Comparison of ENCODE assay signal across 26 cellular contexts in genomic region chr7:111413796-111414195, GRCh38.
DNase-seq lines count a peak whose midpoint lies in the region; ATAC-seq and TF ChIP-seq lines count a peak whose summit lies in the region.
"Had no signal": no experiment of that assay in that cellular context is flagged by ENCODE, and none has a peak within 500 bp of the region (broad histone marks: within the 10 kb centered on the region; RNA-seq: fewer than 3 reads in every experiment).

No MANE protein-coding gene starts in this region.

- peak overlapping the region in 3 of 5 experiments; percentile 31 to 83 (median 48) for H3K27ac Mint-ChIP-seq in brain
- no peak overlapping the region for H3K27ac Mint-ChIP-seq in activated naive CD4-positive, alpha-beta T cell treated with anti-CD3 and anti-CD28 coated beads for 36 hours
- H3K27ac Mint-ChIP-seq in CD4-positive, alpha-beta memory T cell: no peak overlapping the region
- no peak overlapping the region for H3K27ac Mint-ChIP-seq in activated T-cell treated with anti-CD3 and anti-CD28 coated beads, Interleukin-2, amount 50 U/mL, for 72 hours
- H3K27ac Mint-ChIP-seq: activated naive CD8-positive, alpha-beta T cell; mesothelial cell of epicardium; natural killer cell treated with Interleukin-12 subunit alpha and Interleukin-12 subunit beta and Interleukin-15 and Interleukin-18, amount 100 ng/mL, for 72 hours; progenitor cell of endocrine pancreas; stimulated activated naive CD8-positive, alpha-beta T cell treated with anti-CD3 and anti-CD28 coated beads, Interleukin-15, amount 100 ng/mL, for 72 hours; T-helper 17 cell had no signal

- WGBS in HUES64: 29% methylated on average over 3 of the region's 3 CpGs

- intact Hi-C loops in activated naive CD4-positive, alpha-beta T cell treated with anti-CD3 and anti-CD28 coated beads for 36 hours (cut with micrococcal nuclease): no loop called here
- intact Hi-C loops in CD4-positive, alpha-beta memory T cell (cut with micrococcal nuclease): no loop called here

- peaks cover 41% of the 10 kb centered on the region for H3K4me1 ChIP-seq in HUES64 (ENCODE audit: insufficient read depth, low read length)
- H3K4me1 ChIP-seq in iPS-18a (ENCODE audit: control insufficient read depth, low read depth, low read length): peaks cover 32% of the 10 kb centered on the region
- H3K4me1 ChIP-seq in CD4-positive, alpha-beta memory T cell (ENCODE audit: insufficient read depth, low read length): no peaks in the 10 kb centered on the region
- H3K4me1 ChIP-seq: body of pancreas, transverse colon had no signal

- CTCF ChIA-PET in activated naive CD4-positive, alpha-beta T cell treated with anti-CD3 and anti-CD28 coated beads for 36 hours (lab: Charles Lee): interaction anchor here (1.2 kb wide), 1 partner anchor 40 kb away, joined by 3 read pairs; no protein-coding TSS in a partner anchor
- CTCF ChIA-PET in CD4-positive, alpha-beta memory T cell (lab: Charles Lee; ENCODE audit: partially characterized antibody): no interaction called here

- H3K9ac ChIP-seq in HUES64 (ENCODE audit: low read depth, low read length): no peak overlapping the region
- H3K9ac ChIP-seq in iPS-18a (ENCODE audit: low read length): peak overlapping the region; percentile 29

- no peaks in the 10 kb centered on the region for H3K27me3 Mint-ChIP-seq in brain
- no peaks in the 10 kb centered on the region for H3K27me3 Mint-ChIP-seq in activated naive CD4-positive, alpha-beta T cell treated with anti-CD3 and anti-CD28 coated beads for 36 hours (ENCODE audit: low read depth)
- no peaks in the 10 kb centered on the region for H3K27me3 Mint-ChIP-seq in CD4-positive, alpha-beta memory T cell
- no peaks in the 10 kb centered on the region for H3K27me3 Mint-ChIP-seq in activated T-cell treated with anti-CD3 and anti-CD28 coated beads, Interleukin-2, amount 50 U/mL, for 72 hours (ENCODE audit: low read depth)
- H3K27me3 Mint-ChIP-seq: activated naive CD8-positive, alpha-beta T cell; CD4-positive, CD25-positive, alpha-beta regulatory T cell; natural killer cell treated with Interleukin-12 subunit alpha and Interleukin-12 subunit beta and Interleukin-15 and Interleukin-18, amount 100 ng/mL, for 72 hours; progenitor cell of endocrine pancreas; stimulated activated naive CD8-positive, alpha-beta T cell treated with anti-CD3 and anti-CD28 coated beads, Interleukin-15, amount 100 ng/mL, for 72 hours; T-helper 17 cell had no signal

- H3K9me3 Mint-ChIP-seq in brain: no peaks in the 10 kb centered on the region
- no peaks in the 10 kb centered on the region for H3K9me3 Mint-ChIP-seq in activated naive CD4-positive, alpha-beta T cell treated with anti-CD3 and anti-CD28 coated beads for 36 hours
- H3K9me3 Mint-ChIP-seq in CD4-positive, alpha-beta memory T cell: peaks cover 0 to 2% (median 0%) of the 10 kb centered on the region in 8 donors
- H3K9me3 Mint-ChIP-seq in activated T-cell treated with anti-CD3 and anti-CD28 coated beads, Interleukin-2, amount 50 U/mL, for 72 hours: no peaks in the 10 kb centered on the region
- H3K9me3 Mint-ChIP-seq: mesothelial cell of epicardium; natural killer cell treated with Interleukin-12 subunit alpha and Interleukin-12 subunit beta and Interleukin-15 and Interleukin-18, amount 100 ng/mL, for 72 hours had no signal

- POLR2A ChIA-PET in CD4-positive, alpha-beta memory T cell (lab: Charles Lee; ENCODE audit: partially characterized antibody): no interaction called here

- H3K4me1 Mint-ChIP-seq in brain: peaks cover 21% of the 10 kb centered on the region
- peaks cover 1% of the 10 kb centered on the region for H3K4me1 Mint-ChIP-seq in activated naive CD4-positive, alpha-beta T cell treated with anti-CD3 and anti-CD28 coated beads for 36 hours (ENCODE audit: low read depth)
- H3K4me1 Mint-ChIP-seq in CD4-positive, alpha-beta memory T cell: peaks cover 0 to 5% (median 3%) of the 10 kb centered on the region in 4 donors
- H3K4me1 Mint-ChIP-seq in activated T-cell treated with anti-CD3 and anti-CD28 coated beads, Interleukin-2, amount 50 U/mL, for 72 hours (ENCODE audit: low read depth): peaks cover 9% of the 10 kb centered on the region

- peak; percentile 8 for DNase-seq in retina
- DNase-seq in activated naive CD4-positive, alpha-beta T cell treated with anti-CD3 and anti-CD28 coated beads for 36 hours: no peak
- DNase-seq in CD4-positive, alpha-beta memory T cell: no peak
- no peak for DNase-seq in MV-4-11 (lab: John Stamatoyannopoulos, UW)
- no peak for DNase-seq in activated T-cell treated with anti-CD3 and anti-CD28 coated beads, Interleukin-2, amount 50 U/mL, for 72 hours
- DNase-seq: activated CD4-positive, alpha-beta T cell treated with anti-CD3 and anti-CD28 coated beads for 48 hours; body of pancreas; CD4-positive, CD25-positive, alpha-beta regulatory T cell; DMS 273 treated with DMSO at 0.1 percent for 48 hours; effector memory CD4-positive, alpha-beta T cell; NCI-H1105; NCI-H2107; NCI-H510A treated with DMSO at 0.1 percent for 48 hours; stimulated activated CD4-positive, alpha-beta T cell treated with anti-CD3 and anti-CD28 coated beads, Interleukin-4, amount 100 ng/mL, for 1 hour; stimulated activated naive CD8-positive, alpha-beta T cell treated with anti-CD3 and anti-CD28 coated beads, Interleukin-15, amount 100 ng/mL, for 72 hours; T-helper 17 cell; transverse colon had no signal

- H3K4me3 ChIP-seq in HUES64 (ENCODE audit: low read length) (no peak overlapping the region), iPS-18a (ENCODE audit: low read length) (peak overlapping the region; percentile 22)
- H3K4me3 ChIP-seq in CD4-positive, alpha-beta memory T cell (ENCODE audit: low read length in 2 of 2): no peak overlapping the region
- H3K4me3 ChIP-seq: body of pancreas, SK-N-MC, transverse colon had no signal

- no peaks in the 10 kb centered on the region for H3K9me3 ChIP-seq in HUES64 (ENCODE audit: insufficient read depth, low read depth, low read length)
- no peaks in the 10 kb centered on the region for H3K9me3 ChIP-seq in iPS-18a (ENCODE audit: control insufficient read depth, low read depth, low read length)
- no peaks in the 10 kb centered on the region for H3K9me3 ChIP-seq in CD4-positive, alpha-beta memory T cell (ENCODE audit: control insufficient read depth in 1 of 2, low read length in 2 of 2)
- H3K9me3 ChIP-seq: body of pancreas, transverse colon had no signal

- H3K36me3 Mint-ChIP-seq in brain: no peaks in the 10 kb centered on the region
- peaks cover 6% of the 10 kb centered on the region for H3K36me3 Mint-ChIP-seq in activated naive CD4-positive, alpha-beta T cell treated with anti-CD3 and anti-CD28 coated beads for 36 hours (ENCODE audit: low read depth)
- H3K36me3 Mint-ChIP-seq in CD4-positive, alpha-beta memory T cell: peaks cover 3 to 10% of the 10 kb centered on the region in 2 donors
- H3K36me3 Mint-ChIP-seq in activated T-cell treated with anti-CD3 and anti-CD28 coated beads, Interleukin-2, amount 50 U/mL, for 72 hours (ENCODE audit: insufficient read depth in 2 of 2): peaks cover 0 to 3% of the 10 kb centered on the region in 2 donors
- H3K36me3 Mint-ChIP-seq: natural killer cell treated with Interleukin-12 subunit alpha and Interleukin-12 subunit beta and Interleukin-15 and Interleukin-18, amount 100 ng/mL, for 72 hours had no signal

- H3K4me3 Mint-ChIP-seq in brain: peak overlapping the region in 4 of 5 experiments; percentile 26 to 85 (median 50)
- no peak overlapping the region for H3K4me3 Mint-ChIP-seq in activated naive CD4-positive, alpha-beta T cell treated with anti-CD3 and anti-CD28 coated beads for 36 hours
- H3K4me3 Mint-ChIP-seq in CD4-positive, alpha-beta memory T cell: no peak overlapping the region
- no peak overlapping the region for H3K4me3 Mint-ChIP-seq in activated T-cell treated with anti-CD3 and anti-CD28 coated beads, Interleukin-2, amount 50 U/mL, for 72 hours
- H3K4me3 Mint-ChIP-seq: activated naive CD8-positive, alpha-beta T cell; CD4-positive, CD25-positive, alpha-beta regulatory T cell; mesothelial cell of epicardium; natural killer cell treated with Interleukin-12 subunit alpha and Interleukin-12 subunit beta and Interleukin-15 and Interleukin-18, amount 100 ng/mL, for 72 hours; stimulated activated naive CD8-positive, alpha-beta T cell treated with anti-CD3 and anti-CD28 coated beads, Interleukin-15, amount 100 ng/mL, for 72 hours; T-helper 17 cell had no signal

- H3K36me3 ChIP-seq in HUES64 (ENCODE audit: insufficient read depth, low read length) (no peaks in the 10 kb centered on the region), iPS-18a (ENCODE audit: control insufficient read depth, low read depth, low read length) (no peaks in the 10 kb centered on the region)
- no peaks in the 10 kb centered on the region for H3K36me3 ChIP-seq in CD4-positive, alpha-beta memory T cell (ENCODE audit: insufficient read depth, low read length)
- H3K36me3 ChIP-seq: transverse colon had no signal

- ATAC-seq in activated T-cell treated with anti-CD3 and anti-CD28 coated beads, Interleukin-2, amount 50 U/mL, for 72 hours (replicated peaks in 1 of 2): no peak
- ATAC-seq: body of pancreas; esophagus mucosa; natural killer cell treated with Interleukin-12 subunit alpha and Interleukin-12 subunit beta and Interleukin-15 and Interleukin-18, amount 100 ng/mL, for 72 hours; stimulated activated naive CD8-positive, alpha-beta T cell treated with anti-CD3 and anti-CD28 coated beads, Interleukin-15, amount 100 ng/mL, for 72 hours; T-helper 17 cell had no signal

- TF ChIP-seq CTCF in brain (conservative IDR thresholded peaks at IDR 0.05): no peak

- H3K27ac ChIP-seq in HUES64 (ENCODE audit: low read depth, low read length): peak overlapping the region; percentile 39; the same call in 1 of the 2 replicates
- H3K27ac ChIP-seq in iPS-18a (ENCODE audit: low read length): no peak overlapping the region
- H3K27ac ChIP-seq in CD4-positive, alpha-beta memory T cell (ENCODE audit: low read depth, low read length): no peak overlapping the region
- H3K27ac ChIP-seq: body of pancreas, SK-N-MC, transverse colon had no signal

- H3K27me3 ChIP-seq in HUES64 (ENCODE audit: insufficient read depth, low read length): no peaks in the 10 kb centered on the region
- H3K27me3 ChIP-seq in iPS-18a (ENCODE audit: control insufficient read depth, insufficient read depth, low read length): no peaks in the 10 kb centered on the region
- no peaks in the 10 kb centered on the region for H3K27me3 ChIP-seq in CD4-positive, alpha-beta memory T cell (ENCODE audit: insufficient read depth, low read length)
- H3K27me3 ChIP-seq: body of pancreas, transverse colon had no signal

Comparison
In these comparisons a context has a peak if more than half of its experiments do, and no peak if none do; other contexts are left out.
1. H3K27ac Mint-ChIP-seq: peak in brain (3 of 5); none in activated naive CD4-positive, alpha-beta T cell treated with anti-CD3 and anti-CD28 coated beads for 36 hours (single experiment), CD4-positive, alpha-beta memory T cell (0 of 7) and activated T-cell treated with anti-CD3 and anti-CD28 coated beads, Interleukin-2, amount 50 U/mL, for 72 hours (single experiment).
2. H3K4me3 Mint-ChIP-seq: peak in brain (4 of 5); none in activated naive CD4-positive, alpha-beta T cell treated with anti-CD3 and anti-CD28 coated beads for 36 hours (single experiment), CD4-positive, alpha-beta memory T cell (0 of 8) and activated T-cell treated with anti-CD3 and anti-CD28 coated beads, Interleukin-2, amount 50 U/mL, for 72 hours (0 of 2).